In genomic region chr3:87227104-87227834, GRCh38 we compare ENCODE assay signal across 1 cellular context.
TF ChIP-seq lines count a peak whose summit lies in the region.

Gene CHMP2B, plus strand, starts transcription at chr3:87227309. Its CDS starts 214 bp downstream, at chr3:87227523.

TF ChIP-seq in H1, 55 proteins besides CTCF, POLR2A, EP300 and RAD21 (continued from another document):
- TF ChIP-seq SIX5 (IDR thresholded peaks at IDR 0.05; ENCODE audit: low read depth, low read length) (no peak), MAX (IDR thresholded peaks at IDR 0.05) (no peak), CHD7 (IDR thresholded peaks at IDR 0.05; ENCODE audit: insufficient replicate concordance, low read length) (no peak), CHD2 (IDR thresholded peaks at IDR 0.05; ENCODE audit: low read length) (no peak), SIRT6 (IDR thresholded peaks at IDR 0.05; ENCODE audit: low read length) (no peak), TAF7 (optimal IDR thresholded peaks at IDR 0.05; ENCODE audit: borderline replicate concordance, low read depth, low read length) (peak; percentile 1), TAF1 (IDR thresholded peaks at IDR 0.05; ENCODE audit: low read depth, low read length) (peak; percentile 88), CEBPB (IDR thresholded peaks at IDR 0.05; ENCODE audit: low read depth, low read length) (no peak), SAP30 (IDR thresholded peaks at IDR 0.05; ENCODE audit: insufficient read depth, insufficient replicate concordance, low read length) (no peak), FOSL1 (IDR thresholded peaks at IDR 0.05; ENCODE audit: insufficient read depth, low read depth, low read length) (no peak), CTBP2 (IDR thresholded peaks at IDR 0.05; ENCODE audit: borderline replicate concordance, insufficient read depth, insufficient read length, low read length) (no peak), ASH2L (IDR thresholded peaks at IDR 0.05; ENCODE audit: low read length) (peak; percentile 80), ATF3 (IDR thresholded peaks at IDR 0.05; ENCODE audit: insufficient read depth, low read depth, low read length) (no peak), KDM4A (IDR thresholded peaks at IDR 0.05; ENCODE audit: low read depth, low read length, severe bottlenecking) (peak; percentile 70), HDAC6 (IDR thresholded peaks at IDR 0.05; ENCODE audit: low read depth, low read length) (no peak), SP4 (IDR thresholded peaks at IDR 0.05; ENCODE audit: low read length) (no peak), RBBP5 (IDR thresholded peaks at IDR 0.05; ENCODE audit: borderline replicate concordance, low read depth, low read length) (peak; percentile 74; the same call in 1 of the 2 replicates), BCL11A (IDR thresholded peaks at IDR 0.05; ENCODE audit: low read depth in 2 of 2, low read length in 2 of 2) (no peak), NANOG (IDR thresholded peaks at IDR 0.05; ENCODE audit: insufficient read depth, low read depth, low read length, poor library complexity, severe bottlenecking) (no peak), NRF1 (IDR thresholded peaks at IDR 0.05; ENCODE audit: low read depth, low read length) (peak; percentile 64), RNF2 (IDR thresholded peaks at IDR 0.05; ENCODE audit: borderline replicate concordance, low read depth, low read length, missing control alignments, poor library complexity, severe bottlenecking) (no peak), POLR2AphosphoS5 (IDR thresholded peaks at IDR 0.05; ENCODE audit: low read depth, low read length) (peak; percentile 90), PHF8 (conservative IDR thresholded peaks at IDR 0.05; ENCODE audit: low read depth, low read length) (peak; percentile 91), SP1 (IDR thresholded peaks at IDR 0.05; ENCODE audit: low read depth, low read length) (no peak), YY1 (IDR thresholded peaks at IDR 0.05; ENCODE audit: low read depth, low read length) (peak; percentile 4; the same call in 1 of the 2 replicates), RFX5 (IDR thresholded peaks at IDR 0.05; ENCODE audit: borderline replicate concordance, low read depth, low read length) (no peak), KDM1A (IDR thresholded peaks at IDR 0.05; ENCODE audit: borderline replicate concordance, low read length) (no peak), EZH2 (IDR thresholded peaks at IDR 0.05; ENCODE audit: low read depth, low read length, severe bottlenecking) (no peak), USF2 (IDR thresholded peaks at IDR 0.05; ENCODE audit: low read length) (no peak), CBX8 (IDR thresholded peaks at IDR 0.05; ENCODE audit: borderline replicate concordance, low read depth, low read length) (no peak), EGR1 (IDR thresholded peaks at IDR 0.05; ENCODE audit: borderline replicate concordance, low read depth, low read length) (no peak), SP2 (IDR thresholded peaks at IDR 0.05; ENCODE audit: low read length) (no peak), GABPA (IDR thresholded peaks at IDR 0.05; ENCODE audit: borderline replicate concordance, insufficient read depth, low read length) (no peak), CHD1 (IDR thresholded peaks at IDR 0.05; ENCODE audit: low read depth, low read length) (no peak), JUN (IDR thresholded peaks at IDR 0.05; ENCODE audit: low read depth, low read length) (no peak), HDAC2 (IDR thresholded peaks at IDR 0.05; ENCODE audit: borderline replicate concordance in 1 of 2, low read depth in 2 of 2, low read length in 2 of 2) (no peak), GTF2F1 (IDR thresholded peaks at IDR 0.05; ENCODE audit: borderline replicate concordance, low read depth, low read length) (no peak), POU5F1 (IDR thresholded peaks at IDR 0.05; ENCODE audit: low read depth, low read length) (no peak), CREB1 (IDR thresholded peaks at IDR 0.05) (peak; percentile 45), MAFK (IDR thresholded peaks at IDR 0.05; ENCODE audit: low read depth, low read length) (no peak)
TF ChIP-seq in H1: peak in this region for 13.
